8 cellular contexts compared by ENCODE assay signal in the genomic region with DNA sequence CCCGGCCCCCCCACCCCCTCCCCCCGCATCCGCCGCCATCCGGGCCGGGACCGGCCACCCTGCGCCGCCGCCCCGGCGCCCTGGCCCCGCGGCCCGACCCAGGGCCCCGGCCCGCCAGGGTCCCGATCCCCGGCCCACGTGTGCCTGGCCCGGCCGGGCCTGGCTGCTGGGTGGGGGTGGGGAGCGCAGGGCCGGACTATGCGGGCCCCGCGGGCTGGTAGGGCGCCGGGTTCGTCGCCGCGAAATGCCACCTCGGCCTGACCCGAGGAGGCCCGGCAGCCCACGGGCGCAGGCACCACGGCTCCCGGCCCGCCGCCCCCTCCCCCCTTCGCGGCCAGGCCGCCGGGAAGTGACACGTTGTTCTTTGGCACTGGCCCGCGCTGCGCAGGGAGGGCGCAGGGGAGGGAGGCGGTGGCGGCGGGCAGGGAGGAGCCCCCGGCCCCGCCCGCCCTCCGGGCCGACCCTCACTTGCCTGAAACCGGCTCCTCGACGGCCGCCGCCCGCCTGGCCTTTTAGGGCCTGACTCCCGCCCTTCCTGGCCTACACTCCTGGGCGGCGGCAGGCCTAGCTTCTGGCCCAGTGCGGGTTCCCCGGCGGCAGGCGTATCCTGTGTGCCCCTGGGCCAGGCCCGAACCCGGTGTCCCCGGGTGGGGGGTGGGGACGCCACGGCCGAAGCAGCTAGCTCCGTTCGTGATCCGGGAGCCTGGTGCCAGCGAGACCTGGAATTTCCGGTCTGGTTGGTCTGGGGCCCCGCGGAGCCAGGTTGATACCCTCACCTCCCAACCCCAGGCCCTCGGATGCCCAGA. TPM values are rescaled to one million over a fixed set of nuclear protein-coding genes. Genes with fewer than 3 reads are reported as not detected.
A peak's percentile ranks its signal among the peaks of the same experiment; 100 is the strongest.
DNase-seq lines count a peak whose midpoint lies in the region; ATAC-seq and TF ChIP-seq lines count a peak whose summit lies in the region.

No MANE protein-coding gene starts in this region.

- H3K27ac ChIP-seq in effector memory CD4-positive, alpha-beta T cell (ENCODE audit: insufficient read depth, low read length, poor library complexity, severe bottlenecking), result peak overlapping the region; percentile 92
- H3K27ac ChIP-seq in mesendoderm (ENCODE audit: low read depth, low read length), result peak overlapping the region; percentile 92

- H3K27ac Mint-ChIP-seq in activated CD8-positive, alpha-beta T cell treated with anti-CD3 and anti-CD28 coated beads for 36 hours, result peak overlapping the region; percentile 92
- peak overlapping the region; percentile 89 for H3K27ac Mint-ChIP-seq in stimulated activated effector memory CD8-positive, alpha-beta T cell treated with anti-CD3 and anti-CD28 coated beads, Interleukin-12 subunit alpha, Interleukin-12 subunit beta, amount 100 ng/mL, for 72 hours

- H3K9me3 ChIP-seq in effector memory CD4-positive, alpha-beta T cell (ENCODE audit: control insufficient read depth, low read length), result no peaks in the 10 kb centered on the region

- peak overlapping the region; percentile 97 for H3K23ac ChIP-seq in mesendoderm (ENCODE audit: low read length)

- peaks cover 17% of the 10 kb centered on the region for H3K36me3 ChIP-seq in effector memory CD4-positive, alpha-beta T cell (ENCODE audit: control insufficient read depth, insufficient read depth, low read length)
- H3K36me3 ChIP-seq in mesendoderm (ENCODE audit: control insufficient read depth, insufficient read depth, low read length), result peaks cover 5% of the 10 kb centered on the region

- H3K27me3 Mint-ChIP-seq in activated CD8-positive, alpha-beta T cell treated with anti-CD3 and anti-CD28 coated beads for 36 hours, result no peaks in the 10 kb centered on the region

- peak overlapping the region; percentile 33 for H2BK120ac ChIP-seq in mesendoderm (ENCODE audit: low read depth, low read length)

- H3K79me2 ChIP-seq in mesendoderm (ENCODE audit: control insufficient read depth, insufficient read depth, low read length), result peaks cover 53% of the 10 kb centered on the region

- H3K4me2 ChIP-seq in mesendoderm (ENCODE audit: low read length), result peak overlapping the region; percentile 97

- peaks cover 20% of the 10 kb centered on the region for H3K4me1 ChIP-seq in effector memory CD4-positive, alpha-beta T cell (ENCODE audit: control insufficient read depth, insufficient read depth, low read length, poor library complexity, severe bottlenecking)
- H3K4me1 ChIP-seq in mesendoderm (ENCODE audit: control insufficient read depth, low read depth, low read length), result peaks cover 4% of the 10 kb centered on the region

- H2BK15ac ChIP-seq in mesendoderm (replicated peaks; ENCODE audit: low read depth), result no peak overlapping the region

- WGBS in mesendoderm (ENCODE audit: extremely low coverage, insufficient coverage, low lambda C conversion rate), result no CpG with 5 or more reads among the region's 86 CpGs

- peak overlapping the region; percentile 100 for H3K18ac ChIP-seq in mesendoderm (ENCODE audit: low read length)

- peak; percentile 47 for ATAC-seq in HG02678 (IDR thresholded peaks at IDR 0.05; ENCODE audit: unreplicated experiment)
- peak; percentile 49 for ATAC-seq in activated CD8-positive, alpha-beta T cell treated with anti-CD3 and anti-CD28 coated beads for 36 hours
- peak; percentile 67 for ATAC-seq in stimulated activated effector memory CD8-positive, alpha-beta T cell treated with anti-CD3 and anti-CD28 coated beads, Interleukin-12 subunit alpha, Interleukin-12 subunit beta, amount 100 ng/mL, for 72 hours

- no peaks in the 10 kb centered on the region for H3K9me3 Mint-ChIP-seq in activated CD8-positive, alpha-beta T cell treated with anti-CD3 and anti-CD28 coated beads for 36 hours
- H3K9me3 Mint-ChIP-seq in stimulated activated effector memory CD8-positive, alpha-beta T cell treated with anti-CD3 and anti-CD28 coated beads, Interleukin-12 subunit alpha, Interleukin-12 subunit beta, amount 100 ng/mL, for 72 hours, result no peaks in the 10 kb centered on the region

- intact Hi-C loops in activated CD8-positive, alpha-beta T cell treated with anti-CD3 and anti-CD28 coated beads for 36 hours (cut with micrococcal nuclease), result no loop called here

- H4K8ac ChIP-seq in mesendoderm (ENCODE audit: low read depth, low read length), result peak overlapping the region; percentile 97

- H3K4me3 Mint-ChIP-seq in activated CD8-positive, alpha-beta T cell treated with anti-CD3 and anti-CD28 coated beads for 36 hours, result peak overlapping the region; percentile 85
- peak overlapping the region; percentile 67 for H3K4me3 Mint-ChIP-seq in stimulated activated effector memory CD8-positive, alpha-beta T cell treated with anti-CD3 and anti-CD28 coated beads, Interleukin-12 subunit alpha, Interleukin-12 subunit beta, amount 100 ng/mL, for 72 hours

- H3K9ac ChIP-seq in mesendoderm (ENCODE audit: low read length), result peak overlapping the region; percentile 94

- peak overlapping the region; percentile 80 for H2BK5ac ChIP-seq in mesendoderm (ENCODE audit: low read length)

- H3K4me1 Mint-ChIP-seq in activated CD8-positive, alpha-beta T cell treated with anti-CD3 and anti-CD28 coated beads for 36 hours (ENCODE audit: low read depth), result peaks cover 32% of the 10 kb centered on the region
- peaks cover 38% of the 10 kb centered on the region for H3K4me1 Mint-ChIP-seq in stimulated activated effector memory CD8-positive, alpha-beta T cell treated with anti-CD3 and anti-CD28 coated beads, Interleukin-12 subunit alpha, Interleukin-12 subunit beta, amount 100 ng/mL, for 72 hours

- peak overlapping the region; percentile 98 for H3K56ac ChIP-seq in mesendoderm (ENCODE audit: low read length)

- peaks cover 8% of the 10 kb centered on the region for H3K79me1 ChIP-seq in mesendoderm (ENCODE audit: low read length)

- peak overlapping the region; percentile 68 for H2AK5ac ChIP-seq in mesendoderm (ENCODE audit: low read length)

- DNase-seq in NCI-H2029 (lab: John Stamatoyannopoulos, UW), result peak; percentile 65
- no peak for DNase-seq in NCI-H2029 treated with DMSO at 0.1 percent for 48 hours (lab: John Stamatoyannopoulos, UW)
- peak; percentile 25 for DNase-seq in NCI-H2171 (lab: John Stamatoyannopoulos, UW)
- peak; percentile 59 for DNase-seq in activated CD8-positive, alpha-beta T cell treated with anti-CD3 and anti-CD28 coated beads for 36 hours
- peak; percentile 65 to 68 (median 67) for DNase-seq in effector memory CD4-positive, alpha-beta T cell
- DNase-seq in mesendoderm, result peak; percentile 74
- DNase-seq in stimulated activated effector memory CD8-positive, alpha-beta T cell treated with anti-CD3 and anti-CD28 coated beads, Interleukin-12 subunit alpha, Interleukin-12 subunit beta, amount 100 ng/mL, for 72 hours (ENCODE audit: low spot score in 2 of 2), result peak; percentile 43 to 77

- H3K4me3 ChIP-seq in effector memory CD4-positive, alpha-beta T cell (ENCODE audit: insufficient read depth, low read depth, low read length, poor library complexity, severe bottlenecking), result peak overlapping the region; percentile 62
- H3K4me3 ChIP-seq in mesendoderm (ENCODE audit: low read length), result peak overlapping the region; percentile 83

- no peak overlapping the region for H4K5ac ChIP-seq in mesendoderm (ENCODE audit: low read length)

- no peak for TF ChIP-seq CTCF in activated CD8-positive, alpha-beta T cell treated with anti-CD3 and anti-CD28 coated beads for 36 hours (IDR thresholded peaks at IDR 0.05)

- H3K27me3 ChIP-seq in effector memory CD4-positive, alpha-beta T cell (replicated peaks; ENCODE audit: control insufficient read depth, insufficient read depth, low read length, poor library complexity, severe bottlenecking), result no peaks in the 10 kb centered on the region
- H3K27me3 ChIP-seq in mesendoderm (ENCODE audit: insufficient read depth, low read length, poor library complexity), result no peaks in the 10 kb centered on the region

- CTCF ChIA-PET in activated CD8-positive, alpha-beta T cell treated with anti-CD3 and anti-CD28 coated beads for 36 hours (lab: Charles Lee), result interaction anchor here (1.0 kb wide), 1 partner anchor 57 kb away, joined by 4 read pairs; no protein-coding TSS in a partner anchor

- H3K36me3 Mint-ChIP-seq in activated CD8-positive, alpha-beta T cell treated with anti-CD3 and anti-CD28 coated beads for 36 hours (ENCODE audit: low read depth), result peaks cover 37% of the 10 kb centered on the region
- H3K36me3 Mint-ChIP-seq in stimulated activated effector memory CD8-positive, alpha-beta T cell treated with anti-CD3 and anti-CD28 coated beads, Interleukin-12 subunit alpha, Interleukin-12 subunit beta, amount 100 ng/mL, for 72 hours, result peaks cover 55% of the 10 kb centered on the region

- POLR2A ChIA-PET in activated CD8-positive, alpha-beta T cell treated with anti-CD3 and anti-CD28 coated beads for 36 hours (lab: Charles Lee), result interaction anchor here (1.1 to 3.0 kb wide), 12 partner anchors 9 to 298 kb away, joined by 3 to 58 read pairs (median 8); partner anchors contain the start of genes CLCN2, FAM131A and POLR2H

- H3K4ac ChIP-seq in mesendoderm (ENCODE audit: low read depth, low read length), result peak overlapping the region; percentile 100

RNA-seq across cellular contexts. Expression of gene EIF4G1, which starts 0.5 kb away (rescaled TPM):
- 100 to 1,000 TPM; 429 to 437 TPM for total RNA-seq in activated CD8-positive, alpha-beta T cell treated with anti-CD3 and anti-CD28 coated beads for 36 hours
- 364 TPM for polyA plus RNA-seq in mesendoderm (2013, experiment 1 of 2)
- polyA plus RNA-seq in mesendoderm (2013, experiment 2 of 2), result 356 TPM

RNA-seq across cellular contexts. Expression of gene PSMD2, which starts 15.9 kb away (rescaled TPM):
- total RNA-seq in activated CD8-positive, alpha-beta T cell treated with anti-CD3 and anti-CD28 coated beads for 36 hours, result 100 to 1,000 TPM; 220 to 221 TPM
- 152 TPM for polyA plus RNA-seq in mesendoderm (2013, experiment 1 of 2)
- 152 TPM for polyA plus RNA-seq in mesendoderm (2013, experiment 2 of 2)

RNA-seq across cellular contexts. Expression of gene FAM131A, which starts 22.5 kb away (rescaled TPM):
- total RNA-seq in activated CD8-positive, alpha-beta T cell treated with anti-CD3 and anti-CD28 coated beads for 36 hours, result 1 to 10 TPM; 4.0 to 5.5 TPM
- 4.8 TPM for polyA plus RNA-seq in mesendoderm (2013, experiment 1 of 2)
- 5.1 TPM for polyA plus RNA-seq in mesendoderm (2013, experiment 2 of 2)

RNA-seq across cellular contexts. Expression of gene ECE2, which starts 39.1 kb away (rescaled TPM):
- not detected for total RNA-seq in activated CD8-positive, alpha-beta T cell treated with anti-CD3 and anti-CD28 coated beads for 36 hours
- polyA plus RNA-seq in mesendoderm (2013, experiment 1 of 2), result 0.10 TPM
- polyA plus RNA-seq in mesendoderm (2013, experiment 2 of 2), result 0.20 TPM

RNA-seq across cellular contexts. Expression of gene CLCN2, which starts 46.5 kb away (rescaled TPM):
- 1 to 10 TPM; 4.0 to 4.2 TPM for total RNA-seq in activated CD8-positive, alpha-beta T cell treated with anti-CD3 and anti-CD28 coated beads for 36 hours
- 3.7 TPM for polyA plus RNA-seq in mesendoderm (2013, experiment 1 of 2)
- polyA plus RNA-seq in mesendoderm (2013, experiment 2 of 2), result 3.9 TPM
